Comparison of ENCODE assay signal across 9 cellular contexts in genomic region chr18:77088977-77089795, GRCh38. TPM values are rescaled to one million over a fixed set of nuclear protein-coding genes. Genes with fewer than 3 reads are reported as not detected.
A peak's percentile ranks its signal among the peaks of the same experiment; 100 is the strongest.
DNase-seq lines count a peak whose midpoint lies in the region; ATAC-seq, FAIRE-seq and TF ChIP-seq lines count a peak whose summit lies in the region.
"Had no signal": no experiment of that assay in that cellular context is flagged by ENCODE, and none has a peak within 500 bp of the region (broad histone marks: within the 10 kb centered on the region; RNA-seq: fewer than 3 reads in every experiment).

No MANE protein-coding gene starts in this region.

- no TSS peak for BruUV-seq in HCT116 (replicated peaks; lab: Mats Ljungman, UMichigan)

- no peaks in the 10 kb centered on the region for H3K9me3 Mint-ChIP-seq in progenitor cell of endocrine pancreas (ENCODE audit: low read depth)

- H3K9ac ChIP-seq in HCT116 (ENCODE audit: low read length) (peak overlapping the region; percentile 54), OCI-LY1 (ENCODE audit: low read length) (peak overlapping the region; percentile 21; the same call in 1 of the 2 replicates)

- TF ChIP-seq POLR2A in HCT116 (IDR thresholded peaks at IDR 0.05; ENCODE audit: borderline replicate concordance, extremely low read depth, insufficient read depth, insufficient read length) (no peak), gastroesophageal sphincter (IDR thresholded peaks at IDR 0.05) (no peak)

- no peak for TF ChIP-seq CTCF in HCT116 (IDR thresholded peaks at IDR 0.05 in 2 of 3, conservative IDR thresholded peaks at IDR 0.05 in 1 of 3; ENCODE audit: borderline replicate concordance in 1 of 3, insufficient read depth in 1 of 3, low read depth in 2 of 3, low read length in 2 of 3)
- no peak for TF ChIP-seq CTCF in OCI-LY1 (IDR thresholded peaks at IDR 0.05; ENCODE audit: low read length)
- TF ChIP-seq CTCF in gastroesophageal sphincter (IDR thresholded peaks at IDR 0.05), result no peak
- TF ChIP-seq CTCF in progenitor cell of endocrine pancreas (IDR thresholded peaks at IDR 0.05; ENCODE audit: unreplicated experiment), result no peak

- H2AFZ ChIP-seq in HCT116 (ENCODE audit: low read depth, low read length, poor library complexity, severe bottlenecking), result no peak overlapping the region
- no peak overlapping the region for H2AFZ ChIP-seq in OCI-LY1 (ENCODE audit: low read length)

- RAD21 ChIA-PET in HCT116 (lab: Charles Lee; ENCODE audit: low non-redundant PET in 1 of 2, low total read pairs in 2 of 2, uncharacterized antibody in 2 of 2, unreplicated experiment in 2 of 2), result no interaction called here

- H3K4me1 ChIP-seq in HCT116 (ENCODE audit: control insufficient read depth in 1 of 2, insufficient read depth in 2 of 2, low read length in 2 of 2) (peaks cover 44 to 69% of the 10 kb centered on the region in 2 experiments), OCI-LY1 (ENCODE audit: insufficient read depth, low read length, severe bottlenecking) (peaks cover 50% of the 10 kb centered on the region), gastroesophageal sphincter (peaks cover 0 to 48% (median 19%) of the 10 kb centered on the region in 3 donors)

- H3K4me3 ChIP-seq in HCT116 (replicated peaks in 1 of 2; ENCODE audit: low read depth in 1 of 2, low read length in 2 of 2), result peak overlapping the region in 1 of 2 experiments; percentile 44; a peak in 2 of 4 replicates
- no peak overlapping the region for H3K4me3 ChIP-seq in OCI-LY1 (ENCODE audit: low read depth, low read length, poor library complexity, severe bottlenecking)
- H3K4me3 ChIP-seq in gastroesophageal sphincter, result no peak overlapping the region

- peak; percentile 89 for ATAC-seq in HCT116
- ATAC-seq in gastroesophageal sphincter, result no peak
- ATAC-seq: sciatic nerve had no signal

- H3K27ac ChIP-seq in HCT116 (ENCODE audit: low read depth, low read length) (peak overlapping the region; percentile 80), OCI-LY1 (ENCODE audit: low read depth, low read length, poor library complexity, severe bottlenecking) (peak overlapping the region; percentile 74), gastroesophageal sphincter (peak overlapping the region in 3 of 4 donors; percentile 23 to 83 (median 82))

- peak overlapping the region; percentile 81 for H3K4me2 ChIP-seq in HCT116 (ENCODE audit: low read length)
- H3K4me2 ChIP-seq in OCI-LY1 (ENCODE audit: low read length), result no peak overlapping the region; the same call in 1 of the 2 replicates

- H4K20me1 ChIP-seq in HCT116 (ENCODE audit: insufficient read depth) (no peaks in the 10 kb centered on the region), OCI-LY1 (ENCODE audit: insufficient read depth, low read length) (no peaks in the 10 kb centered on the region)

- peak overlapping the region; percentile 37 for H3K4me3 Mint-ChIP-seq in progenitor cell of endocrine pancreas (ENCODE audit: low read depth)

- no peaks in the 10 kb centered on the region for H3K9me3 ChIP-seq in HCT116 (ENCODE audit: control insufficient read depth in 1 of 2, insufficient read depth in 1 of 2, low read depth in 1 of 2, low read length in 2 of 2)
- H3K9me3 ChIP-seq in OCI-LY1 (ENCODE audit: low read length), result no peaks in the 10 kb centered on the region
- H3K9me3 ChIP-seq in gastroesophageal sphincter, result no peaks in the 10 kb centered on the region

- DNase-seq in HCT116 (ENCODE audit: low read depth, low spot score) (peak; percentile 81), progenitor cell of endocrine pancreas (ENCODE audit: low spot score, unreplicated experiment) (peak; percentile 48), frontal cortex (ENCODE audit: low spot score in 2 of 2) (no peak), NCI-H1930 (lab: John Stamatoyannopoulos, UW) (no peak)
- DNase-seq in stimulated activated CD4-positive, alpha-beta T cell treated with anti-CD3 and anti-CD28 coated beads, Interleukin-4, amount 100 ng/mL, for 24 hours, result no peak

- peaks cover 26% of the 10 kb centered on the region; the same call in 1 of the 2 replicates for H3K79me2 ChIP-seq in HCT116 (ENCODE audit: insufficient read depth, low read length)
- H3K79me2 ChIP-seq in OCI-LY1 (ENCODE audit: insufficient read depth, low read length), result peaks cover 12% of the 10 kb centered on the region; the same call in 1 of the 2 replicates

- WGBS in gastroesophageal sphincter (ENCODE audit: low coverage in 1 of 2), 2 donors, result 76 to 92% methylated on average over 6 to 10 of the region's 16 CpGs

- peaks cover 57% of the 10 kb centered on the region for H3K4me1 Mint-ChIP-seq in progenitor cell of endocrine pancreas (ENCODE audit: low read depth)

- no peak for FAIRE-seq in frontal cortex (lab: Jason Lieb, UNC)
- FAIRE-seq: TTC549 had no signal

- POLR2A ChIA-PET in HCT116 (lab: Charles Lee), result interaction anchor here (1.0 kb wide), 1 partner anchor 11 kb away, joined by 3 read pairs; no protein-coding TSS in a partner anchor

- no peaks in the 10 kb centered on the region for H3K27me3 Mint-ChIP-seq in progenitor cell of endocrine pancreas

- H3K27ac Mint-ChIP-seq in progenitor cell of endocrine pancreas, result peak overlapping the region; percentile 98

- H3F3A ChIP-seq in OCI-LY1 (ENCODE audit: insufficient read depth, low read length), result no peaks in the 10 kb centered on the region

- H3K36me3 ChIP-seq in HCT116 (ENCODE audit: control insufficient read depth in 1 of 2, insufficient read depth in 2 of 2, low read length in 2 of 2), result peaks cover 0 to under 1% of the 10 kb centered on the region in 2 experiments; a peak in 1 of 4 replicates
- peaks cover 35% of the 10 kb centered on the region for H3K36me3 ChIP-seq in OCI-LY1 (ENCODE audit: insufficient read depth, low read length)
- H3K36me3 ChIP-seq in gastroesophageal sphincter, result no peaks in the 10 kb centered on the region

- TF ChIP-seq EP300 in gastroesophageal sphincter (IDR thresholded peaks at IDR 0.05), result no peak

- no peaks in the 10 kb centered on the region for H3K9me2 ChIP-seq in HCT116 (ENCODE audit: insufficient read depth)
- H3K9me2 ChIP-seq in OCI-LY1 (ENCODE audit: low read depth, low read length), result no peaks in the 10 kb centered on the region

- TF ChIP-seq RAD21 in HCT116 (IDR thresholded peaks at IDR 0.05; ENCODE audit: low read depth), result no peak

- H3K27me3 ChIP-seq in HCT116 (ENCODE audit: insufficient read depth, low read length) (no peaks in the 10 kb centered on the region), OCI-LY1 (ENCODE audit: insufficient read depth, low read length) (no peaks in the 10 kb centered on the region), gastroesophageal sphincter (no peaks in the 10 kb centered on the region)

- CTCF ChIA-PET in HCT116 (lab: Charles Lee), result no interaction called here

- intact Hi-C loops in HCT116 (cut with micrococcal nuclease), result no loop called here

- H3K36me3 Mint-ChIP-seq in progenitor cell of endocrine pancreas (ENCODE audit: insufficient read depth), result peaks cover 4% of the 10 kb centered on the region

TF ChIP-seq in HCT116, 20 proteins besides CTCF, POLR2A, EP300 and RAD21 (continues in another document):
- TF ChIP-seq SIN3A (IDR thresholded peaks at IDR 0.05; ENCODE audit: low read depth) (peak; percentile 88; the same call in 1 of the 2 replicates), ELF1 (IDR thresholded peaks at IDR 0.05; ENCODE audit: borderline replicate concordance, low read depth) (no peak), YY1 (IDR thresholded peaks at IDR 0.05; ENCODE audit: extremely low read depth, insufficient replicate concordance, low read depth, low read length) (peak; percentile 82), ZBTB33 (IDR thresholded peaks at IDR 0.05; ENCODE audit: extremely low read depth, insufficient replicate concordance, low read length) (no peak), SRF (IDR thresholded peaks at IDR 0.05; ENCODE audit: low read depth) (no peak; the same call in 1 of the 2 replicates), MAX (IDR thresholded peaks at IDR 0.05) (peak; percentile 77), ATF3 (IDR thresholded peaks at IDR 0.05) (no peak; the same call in 1 of the 2 replicates)

RNA-seq across cellular contexts. Expression of gene MBP, which starts 43.4 kb away (rescaled TPM):
- total RNA-seq in HCT116 (2021; ENCODE audit: unreplicated experiment), result 34.9 TPM
- polyA plus RNA-seq in HCT116 (2012), result 17.5 and 20.2 TPM in 2 replicates
- total RNA-seq in gastroesophageal sphincter, result 10 to 100 TPM; 23.2 to 34.7 (median 28.2) TPM
- 38.4 and 39.0 TPM in 2 replicates for total RNA-seq in progenitor cell of endocrine pancreas
- 7.7 TPM for total RNA-seq in frontal cortex

Comparison
In these comparisons a context has a peak if more than half of its experiments do, and no peak if none do; other contexts are left out.
1. DNase-seq: peak in HCT116 (single experiment) and progenitor cell of endocrine pancreas (single experiment); none in stimulated activated CD4-positive, alpha-beta T cell treated with anti-CD3 and anti-CD28 coated beads, Interleukin-4, amount 100 ng/mL, for 24 hours (single experiment), frontal cortex (0 of 2) and NCI-H1930 (0 of 2).
2. Peak in every context shown above with its lines, with median percentiles within 50 percentile points of each other: H3K27ac ChIP-seq.